22 cellular contexts compared by ENCODE assay signal in genomic region chr3:77256584-77257488, GRCh38.
DNase-seq lines count a peak whose midpoint lies in the region; ATAC-seq and TF ChIP-seq lines count a peak whose summit lies in the region.
"Had no signal": no experiment of that assay in that cellular context is flagged by ENCODE, and none has a peak within 500 bp of the region (broad histone marks: within the 10 kb centered on the region; RNA-seq: fewer than 3 reads in every experiment).

No MANE protein-coding gene starts in this region.

- no peak overlapping the region for H3K27ac Mint-ChIP-seq in CD14-positive monocyte
- H3K27ac Mint-ChIP-seq: CD8-positive, alpha-beta T cell; T-helper 17 cell had no signal

- H3K79me2 ChIP-seq in trophoblast cell (ENCODE audit: control insufficient read depth, insufficient read depth, low read length, poor library complexity) = no peaks in the 10 kb centered on the region

- peak; percentile 53 for DNase-seq in DMS153 treated with DMSO at 0.1 percent for 48 hours (lab: John Stamatoyannopoulos, UW; ENCODE audit: unreplicated experiment)
- DNase-seq in NCI-H1694 (lab: John Stamatoyannopoulos, UW) = peak; percentile 51
- peak; percentile 73 for DNase-seq in NCI-H345 treated with DMSO at 0.1 percent for 48 hours (lab: John Stamatoyannopoulos, UW; ENCODE audit: unreplicated experiment)
- peak; percentile 76 for DNase-seq in SK-N-DZ (ENCODE audit: low spot score)
- no peak for DNase-seq in testis
- no peak for DNase-seq in trophoblast cell
- DNase-seq in mucosa of descending colon = no peak
- DNase-seq in CD14-positive monocyte (ENCODE audit: low spot score) = no peak
- DNase-seq: ACHN; activated CD4-positive, CD25-positive, alpha-beta regulatory T cell treated with anti-CD3 and anti-CD28 coated beads, Interleukin-2, amount 50 U/mL, for 72 hours; activated naive CD4-positive, alpha-beta T cell treated with Interleukin-2 at 50 U/mL for 16 hours; CD8-positive, alpha-beta T cell; GM23248; left cardiac atrium; midbrain; NCI-H526; nucleus accumbens; stimulated activated CD4-positive, alpha-beta T cell treated with anti-CD3 and anti-CD28 coated beads, Interleukin-2, amount 100 ng/mL, for 24 hours; substantia nigra; T-helper 17 cell had no signal

- H4K91ac ChIP-seq in trophoblast cell (ENCODE audit: low read depth, low read length) = no peak overlapping the region

- no peak for TF ChIP-seq POLR2A in testis (IDR thresholded peaks at IDR 0.05)

- no peak overlapping the region for H3K14ac ChIP-seq in trophoblast cell (ENCODE audit: low read length)

- no peak overlapping the region for H4K12ac ChIP-seq in trophoblast cell (ENCODE audit: low read depth, low read length)

- no peaks in the 10 kb centered on the region for H3K9me3 ChIP-seq in testis
- no peaks in the 10 kb centered on the region for H3K9me3 ChIP-seq in trophoblast cell (ENCODE audit: insufficient read depth, low read depth, low read length)
- no peaks in the 10 kb centered on the region for H3K9me3 ChIP-seq in mucosa of descending colon

- no peaks in the 10 kb centered on the region for H3K9me3 Mint-ChIP-seq in CD14-positive monocyte

- no peak overlapping the region for H2BK120ac ChIP-seq in trophoblast cell (ENCODE audit: insufficient read depth, low read length, poor library complexity)

- no peak overlapping the region for H3K4me3 Mint-ChIP-seq in CD14-positive monocyte
- H3K4me3 Mint-ChIP-seq: CD8-positive, alpha-beta T cell; T-helper 17 cell had no signal

- no peak overlapping the region for H2AK5ac ChIP-seq in trophoblast cell (ENCODE audit: low read length)

- WGBS in testis, 2 donors = 64 to 74% methylated on average over 8 of the region's 8 CpGs
- WGBS in trophoblast cell (ENCODE audit: extremely low coverage, insufficient coverage, insufficient read length) = no CpG with 5 or more reads among the region's 8 CpGs

- H4K8ac ChIP-seq in trophoblast cell (ENCODE audit: low read depth, low read length) = no peak overlapping the region

- H3K36me3 Mint-ChIP-seq in CD14-positive monocyte = no peaks in the 10 kb centered on the region
- H3K36me3 Mint-ChIP-seq: CD8-positive, alpha-beta T cell had no signal

- no peak overlapping the region for H3K4me2 ChIP-seq in trophoblast cell (ENCODE audit: low read length)
- H3K4me2 ChIP-seq: KMS-11 had no signal

- no peak overlapping the region for H3K23ac ChIP-seq in trophoblast cell (ENCODE audit: low read length)

- H2AFZ ChIP-seq in trophoblast cell (ENCODE audit: insufficient read depth, low read length, poor library complexity) = no peak overlapping the region
- H2AFZ ChIP-seq: GM23248 had no signal

- H3K9ac ChIP-seq in trophoblast cell (ENCODE audit: low read length) = no peak overlapping the region
- H3K9ac ChIP-seq: GM23248, KMS-11 had no signal

- no peaks in the 10 kb centered on the region for H3K27me3 Mint-ChIP-seq in CD14-positive monocyte (ENCODE audit: low read depth in 3 of 3)
- H3K27me3 Mint-ChIP-seq: T-helper 17 cell had no signal

- H3K4me1 Mint-ChIP-seq in CD14-positive monocyte = no peaks in the 10 kb centered on the region
- H3K4me1 Mint-ChIP-seq: T-helper 17 cell had no signal

- H3K36me3 ChIP-seq in testis (ENCODE audit: low read depth, missing control alignments) (no peaks in the 10 kb centered on the region), trophoblast cell (ENCODE audit: control insufficient read depth in 1 of 2, insufficient read depth in 2 of 2, low read length in 2 of 2) (no peaks in the 10 kb centered on the region), mucosa of descending colon (ENCODE audit: low read depth) (no peaks in the 10 kb centered on the region)

- H2BK5ac ChIP-seq in trophoblast cell (ENCODE audit: low read depth, low read length, poor library complexity) = no peak overlapping the region

- TF ChIP-seq CTCF in testis (IDR thresholded peaks at IDR 0.05) (no peak), mucosa of descending colon (IDR thresholded peaks at IDR 0.05) (no peak), CD14-positive monocyte (IDR thresholded peaks at IDR 0.05) (no peak)

- intact Hi-C loops in testis (cut with DNase I; ENCODE audit: low total_unique reads) = loop anchor here (5.0 kb wide), 1 partner anchor 215 kb away; the partner anchor contains the start of gene ROBO2
- intact Hi-C loops in mucosa of descending colon (cut with DNase I, micrococcal nuclease) = no loop called here
- intact Hi-C loops in CD14-positive monocyte (cut with micrococcal nuclease) = no loop called here

- H3K27ac ChIP-seq in testis = no peak overlapping the region
- H3K27ac ChIP-seq in trophoblast cell (ENCODE audit: low read depth, low read length) = no peak overlapping the region
- H3K27ac ChIP-seq: GM23248, KMS-11 had no signal

- H3K4ac ChIP-seq in trophoblast cell (ENCODE audit: low read depth, low read length) = no peak overlapping the region

- H3K4me3 ChIP-seq in testis = no peak overlapping the region
- no peak overlapping the region for H3K4me3 ChIP-seq in trophoblast cell (ENCODE audit: low read depth, low read length)
- no peak overlapping the region for H3K4me3 ChIP-seq in mucosa of descending colon
- H3K4me3 ChIP-seq: GM12878, GM23248 had no signal

- H3K27me3 ChIP-seq in testis = no peaks in the 10 kb centered on the region
- H3K27me3 ChIP-seq in trophoblast cell (ENCODE audit: insufficient read depth, low read length) = no peaks in the 10 kb centered on the region

- no peak overlapping the region for H2BK12ac ChIP-seq in trophoblast cell (ENCODE audit: low read length)

- no peak overlapping the region for H3K18ac ChIP-seq in trophoblast cell (ENCODE audit: low read length)

- H3K4me1 ChIP-seq in testis (no peaks in the 10 kb centered on the region), trophoblast cell (ENCODE audit: control insufficient read depth in 1 of 2, insufficient read depth in 2 of 2, low read length in 2 of 2) (no peaks in the 10 kb centered on the region), mucosa of descending colon (ENCODE audit: low read depth) (no peaks in the 10 kb centered on the region)

- no peaks in the 10 kb centered on the region for H3K79me1 ChIP-seq in trophoblast cell (ENCODE audit: low read length)

- ATAC-seq in mucosa of descending colon = no peak
- ATAC-seq: CD8-positive, alpha-beta T cell; GM12878; left cardiac atrium; T-helper 17 cell had no signal

Comparison
In these comparisons a context has a peak if more than half of its experiments do, and no peak if none do; other contexts are left out.
1. DNase-seq: peak in DMS153 treated with DMSO at 0.1 percent for 48 hours (single experiment), NCI-H1694 (single experiment), NCI-H345 treated with DMSO at 0.1 percent for 48 hours (single experiment) and SK-N-DZ (single experiment); none in testis (single experiment), trophoblast cell (0 of 2), mucosa of descending colon (0 of 3) and CD14-positive monocyte (single experiment).